18 cellular contexts compared by ENCODE assay signal in genomic region chr12:103978384-103978982, GRCh38. TPM values are rescaled to one million over a fixed set of nuclear protein-coding genes. Genes with fewer than 3 reads are reported as not detected.
A peak's percentile ranks its signal among the peaks of the same experiment; 100 is the strongest.
DNase-seq lines count a peak whose midpoint lies in the region; ATAC-seq and TF ChIP-seq lines count a peak whose summit lies in the region.
"Had no signal": no experiment of that assay in that cellular context is flagged by ENCODE, and none has a peak within 500 bp of the region (broad histone marks: within the 10 kb centered on the region; RNA-seq: fewer than 3 reads in every experiment).

No MANE protein-coding gene starts in this region.

- no peak overlapping the region for H3K4me3 Mint-ChIP-seq in activated CD4-positive, alpha-beta T cell treated with anti-CD3 and anti-CD28 coated beads, Interleukin-2, amount 10 ng/mL, durations not matched to agents 24 days and 14 days
- H3K4me3 Mint-ChIP-seq in activated B cell treated with CpG ODN at 0.5 μM for 24 hours (no peak overlapping the region), memory B cell (no peak overlapping the region)
- H3K4me3 Mint-ChIP-seq: CD4-positive, alpha-beta T cell had no signal

- CTCF ChIA-PET in activated B cell treated with CpG ODN at 0.5 μM for 24 hours (lab: Charles Lee), result interaction anchor here (1.4 kb wide), 1 partner anchor 404 kb away, joined by 4 read pairs; no protein-coding TSS in a partner anchor

- H3K27ac ChIP-seq in BLaER1 treated with 17β-estradiol and CSF1 and Interleukin-3, amounts not matched to agents 10 nM and 100 nM, result peak overlapping the region in 3 of 11 experiments; percentile 0 to 23 (median 3); a peak in 4 of 22 replicates
- H3K27ac ChIP-seq: KMS-11, RWPE1 had no signal

- peak; percentile 90 for ATAC-seq in activated B cell treated with CpG ODN at 0.5 μM for 24 hours (ENCODE audit: low read depth)
- peak; percentile 88 for ATAC-seq in memory B cell (ENCODE audit: low read depth)
- ATAC-seq in GM18519 (IDR thresholded peaks at IDR 0.05; ENCODE audit: low FRiP score, unreplicated experiment), result no peak
- ATAC-seq in SK-N-SH treated with all-trans-retinoic acid at 6 μM for 48 hours, result no peak

- H3K4me1 Mint-ChIP-seq in activated CD4-positive, alpha-beta T cell treated with anti-CD3 and anti-CD28 coated beads, Interleukin-2, amount 10 ng/mL, durations not matched to agents 24 days and 14 days, result peaks cover 22% of the 10 kb centered on the region
- H3K4me1 Mint-ChIP-seq in activated B cell treated with CpG ODN at 0.5 μM for 24 hours (peaks cover 22% of the 10 kb centered on the region), memory B cell (peaks cover 19% of the 10 kb centered on the region)

- peak overlapping the region; percentile 30 for H3K27ac Mint-ChIP-seq in activated CD4-positive, alpha-beta T cell treated with anti-CD3 and anti-CD28 coated beads, Interleukin-2, amount 10 ng/mL, durations not matched to agents 24 days and 14 days
- H3K27ac Mint-ChIP-seq in activated B cell treated with CpG ODN at 0.5 μM for 24 hours (no peak overlapping the region), memory B cell (peak overlapping the region; percentile 42)
- H3K27ac Mint-ChIP-seq: CD4-positive, alpha-beta T cell had no signal

- H3K4me2 ChIP-seq in BLaER1 treated with 17β-estradiol and CSF1 and Interleukin-3, amounts not matched to agents 10 nM and 100 nM, result peak overlapping the region in 7 of 11 experiments; percentile 41 to 66 (median 55); a peak in 14 of 22 replicates
- H3K4me2 ChIP-seq: KMS-11 had no signal

- POLR2A ChIA-PET in activated B cell treated with CpG ODN at 0.5 μM for 24 hours (lab: Charles Lee), result interaction anchor here (1.3 kb wide), 1 partner anchor 13 kb away, joined by 3 read pairs; the partner anchor contains the start of gene TDG

- peaks cover 49% of the 10 kb centered on the region for H3K36me3 Mint-ChIP-seq in activated CD4-positive, alpha-beta T cell treated with anti-CD3 and anti-CD28 coated beads, Interleukin-2, amount 10 ng/mL, durations not matched to agents 24 days and 14 days (ENCODE audit: low read depth)
- H3K36me3 Mint-ChIP-seq in activated B cell treated with CpG ODN at 0.5 μM for 24 hours (ENCODE audit: low read depth) (peaks cover 80% of the 10 kb centered on the region), memory B cell (peaks cover 24% of the 10 kb centered on the region)

- intact Hi-C loops in activated CD4-positive, alpha-beta T cell treated with anti-CD3 and anti-CD28 coated beads, Interleukin-2, amount 10 ng/mL, durations not matched to agents 24 days and 14 days (cut with micrococcal nuclease), result no loop called here
- intact Hi-C loops in activated B cell treated with CpG ODN at 0.5 μM for 24 hours (cut with micrococcal nuclease), result loop anchor here (1.0 to 5.0 kb wide), 3 partner anchors 94 to 206 kb away; no protein-coding TSS in a partner anchor

- no peak overlapping the region for H3K4me3 ChIP-seq in BLaER1 treated with 17β-estradiol and CSF1 and Interleukin-3, amounts not matched to agents 10 nM and 100 nM

- H3K27me3 Mint-ChIP-seq in activated CD4-positive, alpha-beta T cell treated with anti-CD3 and anti-CD28 coated beads, Interleukin-2, amount 10 ng/mL, durations not matched to agents 24 days and 14 days, result no peaks in the 10 kb centered on the region
- H3K27me3 Mint-ChIP-seq in activated B cell treated with CpG ODN at 0.5 μM for 24 hours, result no peaks in the 10 kb centered on the region
- no peaks in the 10 kb centered on the region for H3K27me3 Mint-ChIP-seq in memory B cell
- H3K27me3 Mint-ChIP-seq: CD4-positive, alpha-beta T cell had no signal

- H3K27me3 ChIP-seq in BLaER1 treated with 17β-estradiol and CSF1 and Interleukin-3, amounts not matched to agents 10 nM and 100 nM, result no peaks in the 10 kb centered on the region

- H3K4me1 ChIP-seq in BLaER1 treated with 17β-estradiol and CSF1 and Interleukin-3, amounts not matched to agents 10 nM and 100 nM, result peaks cover 9 to 27% (median 18%) of the 10 kb centered on the region in 10 experiments

- no peaks in the 10 kb centered on the region for H3K9me3 ChIP-seq in BLaER1 treated with 17β-estradiol and CSF1 and Interleukin-3, amounts not matched to agents 10 nM and 100 nM (replicated peaks in 1 of 11)

- no peak for DNase-seq in activated CD4-positive, alpha-beta T cell treated with anti-CD3 and anti-CD28 coated beads, Interleukin-2, amount 10 ng/mL, durations not matched to agents 24 days and 14 days
- no peak for DNase-seq in activated CD4-positive, alpha-beta T cell treated with anti-CD3 and anti-CD28 coated beads for 1 hour
- DNase-seq in activated B cell treated with CpG ODN at 0.5 μM for 24 hours, result no peak
- DNase-seq in memory B cell (ENCODE audit: low spot score in 2 of 2), result peak in 1 of 2 donors; percentile 23
- DNase-seq in HPDE6-E6E7 (ENCODE audit: extremely low spot score), result no peak
- DNase-seq: CD4-positive, alpha-beta T cell; DND-41; GDM1; H7; NCI-H1105; NCI-H187; NCI-H69; NK-92 treated with Interleukin-12 subunit alpha and Interleukin-12 subunit beta, amount 100 ng/mL, for 24 hours had no signal

- H3K9me3 Mint-ChIP-seq in activated CD4-positive, alpha-beta T cell treated with anti-CD3 and anti-CD28 coated beads, Interleukin-2, amount 10 ng/mL, durations not matched to agents 24 days and 14 days, result no peaks in the 10 kb centered on the region
- H3K9me3 Mint-ChIP-seq in activated B cell treated with CpG ODN at 0.5 μM for 24 hours, result no peaks in the 10 kb centered on the region
- H3K9me3 Mint-ChIP-seq in memory B cell, result no peaks in the 10 kb centered on the region
- H3K9me3 Mint-ChIP-seq: CD4-positive, alpha-beta T cell had no signal

- TF ChIP-seq CTCF in activated B cell treated with CpG ODN at 0.5 μM for 24 hours (IDR thresholded peaks at IDR 0.05), result no peak

- H3K36me3 ChIP-seq in BLaER1 treated with 17β-estradiol and CSF1 and Interleukin-3, amounts not matched to agents 10 nM and 100 nM, result peaks cover 79 to 100% (median 96%) of the 10 kb centered on the region in 11 experiments

- H3K9ac ChIP-seq in BLaER1 treated with 17β-estradiol and CSF1 and Interleukin-3, amounts not matched to agents 10 nM and 100 nM, result peak overlapping the region in 2 of 11 experiments; percentile 0 to 33; a peak in 2 of 22 replicates
- H3K9ac ChIP-seq: KMS-11 had no signal

- peaks cover 56 to 93% (median 67%) of the 10 kb centered on the region in 11 experiments for H4K20me1 ChIP-seq in BLaER1 treated with 17β-estradiol and CSF1 and Interleukin-3, amounts not matched to agents 10 nM and 100 nM

TF ChIP-seq in SK-N-SH treated with all-trans-retinoic acid at 6 μM for 48 hours, 23 proteins besides CTCF, POLR2A, EP300 and RAD21:
- TF ChIP-seq CSDC2 (CRISPR knock-in tag; IDR thresholded peaks at IDR 0.05) (no peak), ZFP30 (CRISPR knock-in tag; IDR thresholded peaks at IDR 0.05) (no peak), RARB (CRISPR knock-in tag; IDR thresholded peaks at IDR 0.05) (no peak), ARNTL (CRISPR knock-in tag; IDR thresholded peaks at IDR 0.05; ENCODE audit: borderline replicate concordance, low read depth) (no peak), ZNF70 (CRISPR knock-in tag; IDR thresholded peaks at IDR 0.05) (no peak), GLIS3 (CRISPR knock-in tag; IDR thresholded peaks at IDR 0.05) (no peak)
- TF ChIP-seq, protein P1, sequence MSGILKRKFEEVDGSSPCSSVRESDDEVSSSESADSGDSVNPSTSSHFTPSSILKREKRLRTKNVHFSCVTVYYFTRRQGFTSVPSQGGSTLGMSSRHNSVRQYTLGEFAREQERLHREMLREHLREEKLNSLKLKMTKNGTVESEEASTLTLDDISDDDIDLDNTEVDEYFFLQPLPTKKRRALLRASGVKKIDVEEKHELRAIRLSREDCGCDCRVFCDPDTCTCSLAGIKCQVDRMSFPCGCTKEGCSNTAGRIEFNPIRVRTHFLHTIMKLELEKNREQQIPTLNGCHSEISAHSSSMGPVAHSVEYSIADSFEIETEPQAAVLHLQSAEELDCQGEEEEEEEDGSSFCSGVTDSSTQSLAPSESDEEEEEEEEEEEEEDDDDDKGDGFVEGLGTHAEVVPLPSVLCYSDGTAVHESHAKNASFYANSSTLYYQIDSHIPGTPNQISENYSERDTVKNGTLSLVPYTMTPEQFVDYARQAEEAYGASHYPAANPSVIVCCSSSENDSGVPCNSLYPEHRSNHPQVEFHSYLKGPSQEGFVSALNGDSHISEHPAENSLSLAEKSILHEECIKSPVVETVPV (CRISPR knock-in tag; IDR thresholded peaks at IDR 0.05), result no peak

RNA-seq across cellular contexts. Expression of gene TDG, which starts 12.8 kb away (rescaled TPM):
- total RNA-seq in activated CD4-positive, alpha-beta T cell treated with anti-CD3 and anti-CD28 coated beads, Interleukin-2, amount 10 ng/mL, durations not matched to agents 24 days and 14 days, result 74.5 and 76.4 TPM in 2 replicates
- 31.5 and 34.2 TPM in 2 replicates for total RNA-seq in activated B cell treated with CpG ODN at 0.5 μM for 24 hours

RNA-seq across cellular contexts. Expression of gene HSP90B1, which starts 48.3 kb away (rescaled TPM):
- total RNA-seq in activated CD4-positive, alpha-beta T cell treated with anti-CD3 and anti-CD28 coated beads, Interleukin-2, amount 10 ng/mL, durations not matched to agents 24 days and 14 days, result 449 and 457 TPM in 2 replicates
- 346 and 368 TPM in 2 replicates for total RNA-seq in activated B cell treated with CpG ODN at 0.5 μM for 24 hours

Comparison
In these comparisons a context has a peak if more than half of its experiments do, and no peak if none do; other contexts are left out.
1. ATAC-seq: peak in activated B cell treated with CpG ODN at 0.5 μM for 24 hours (single experiment) and memory B cell (single experiment); none in GM18519 (single experiment) and SK-N-SH treated with all-trans-retinoic acid at 6 μM for 48 hours (single experiment).